In genomic region chr21:25639167-25639921, GRCh38 we compare ENCODE assay signal across 8 cellular contexts. TPM values are rescaled to one million over a fixed set of nuclear protein-coding genes. Genes with fewer than 3 reads are reported as not detected.
DNase-seq lines count a peak whose midpoint lies in the region; ATAC-seq and TF ChIP-seq lines count a peak whose summit lies in the region.

A gene with protein sequence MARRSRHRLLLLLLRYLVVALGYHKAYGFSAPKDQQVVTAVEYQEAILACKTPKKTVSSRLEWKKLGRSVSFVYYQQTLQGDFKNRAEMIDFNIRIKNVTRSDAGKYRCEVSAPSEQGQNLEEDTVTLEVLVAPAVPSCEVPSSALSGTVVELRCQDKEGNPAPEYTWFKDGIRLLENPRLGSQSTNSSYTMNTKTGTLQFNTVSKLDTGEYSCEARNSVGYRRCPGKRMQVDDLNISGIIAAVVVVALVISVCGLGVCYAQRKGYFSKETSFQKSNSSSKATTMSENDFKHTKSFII (plus strand): TSS chr21:25639258. CDS start chr21:25639822, 564 bp downstream.

- POLR2A ChIA-PET in HEK293T (lab: Yijun Ruan, JAX) = interaction anchor here (0.8 to 1.0 kb wide), 2 partner anchors 11 to 60 kb away, joined by 3 read pairs; no protein-coding TSS in a partner anchor

- H3K4me3 ChIP-seq in esophagus squamous epithelium = peak within 1 kb of the TSS; percentile 41 to 75 (median 63)
- peak within 1 kb of the TSS; percentile 65 for H3K4me3 ChIP-seq in thymus (ENCODE audit: low read length)

- ATAC-seq in naive B cell (ENCODE audit: low read depth in 2 of 2) = peak; percentile 87
- ATAC-seq in GM18870 (IDR thresholded peaks at IDR 0.05; ENCODE audit: unreplicated experiment) = no peak

- peak within 1 kb of the TSS; percentile 76 to 95 (median 87) for H3K4me3 Mint-ChIP-seq in naive B cell

- peaks cover 0 to 21% (median 6%) of the 10 kb centered on the region in 3 donors for H3K27me3 Mint-ChIP-seq in naive B cell

- TF ChIP-seq POLR2A in esophagus squamous epithelium (IDR thresholded peaks at IDR 0.05) = peak in 1 of 4 donors; percentile 16

- WGBS in esophagus squamous epithelium, 2 donors = 0% methylated on average over 6 to 7 of the region's 52 CpGs
- WGBS in thymus = under 1% methylated on average over 52 of the region's 52 CpGs

- H3K4me1 Mint-ChIP-seq in naive B cell = peaks cover 14 to 19% (median 17%) of the 10 kb centered on the region in 3 donors

- in situ Hi-C loops in GM13976 (cut with MboI; ENCODE audit: low sequenced_read_pairs, unreplicated experiment) = no loop called here

- CTCF ChIA-PET in HEK293T (lab: Yijun Ruan, JAX) = interaction anchor here (0.6 kb wide), 1 partner anchor 68 kb away, joined by 3 read pairs; no protein-coding TSS in a partner anchor

- H3K9me3 ChIP-seq in esophagus squamous epithelium (no peaks in the 10 kb centered on the region), thymus (ENCODE audit: control insufficient read depth) (no peaks in the 10 kb centered on the region)

- intact Hi-C loops in esophagus squamous epithelium (cut with DNase I) = no loop called here

- H3K27ac Mint-ChIP-seq in naive B cell = peak within 1 kb of the TSS; percentile 28 to 92 (median 72)

- H3K36me3 Mint-ChIP-seq in naive B cell = no peaks in the 10 kb centered on the region

- DNase-seq in GM13976 (ENCODE audit: low spot score) (peak; percentile 86), HEK293T (ENCODE audit: extremely low spot score) (peak; percentile 78), NCI-H1105 treated with DMSO at 0.1 percent for 48 hours (lab: John Stamatoyannopoulos, UW) (peak; percentile 50), esophagus squamous epithelium (lab: John Stamatoyannopoulos, UW) (no peak), naive B cell (peak; percentile 70)
- DNase-seq in activated T-cell treated with anti-CD3 and anti-CD28 coated beads, Interleukin-2, amount 50 U/mL, for 1 hour = peak; percentile 61

- H3K4me1 ChIP-seq in esophagus squamous epithelium (peaks cover 8 to 29% (median 10%) of the 10 kb centered on the region in 3 donors), thymus (ENCODE audit: control insufficient read depth, insufficient read depth, low read length) (peaks cover 2% of the 10 kb centered on the region)

- no peaks in the 10 kb centered on the region for H3K9me3 Mint-ChIP-seq in naive B cell

- peaks cover 0 to 30% (median 0%) of the 10 kb centered on the region in 4 donors for H3K27me3 ChIP-seq in esophagus squamous epithelium
- peaks cover 6% of the 10 kb centered on the region for H3K27me3 ChIP-seq in thymus (ENCODE audit: control insufficient read depth, insufficient read depth)

- no peaks in the 10 kb centered on the region for H3K36me3 ChIP-seq in esophagus squamous epithelium
- no peaks in the 10 kb centered on the region for H3K36me3 ChIP-seq in thymus (ENCODE audit: control insufficient read depth, insufficient read depth)

- TF ChIP-seq CTCF in GM13976 (IDR thresholded peaks at IDR 0.05; ENCODE audit: borderline replicate concordance, control extremely low read depth, extremely low read depth, insufficient read depth, missing control alignments) = peak; percentile 59
- peak in 1 of 6 experiments; percentile 26 for TF ChIP-seq CTCF in esophagus squamous epithelium (IDR thresholded peaks at IDR 0.05)

- H3K27ac ChIP-seq in esophagus squamous epithelium (peak within 1 kb of the TSS; percentile 75 to 89 (median 86)), thymus (ENCODE audit: low read depth) (peak within 1 kb of the TSS; percentile 31)

TF ChIP-seq in HEK293T, 16 proteins besides CTCF, POLR2A, EP300 and RAD21:
- TF ChIP-seq L3MBTL2 (conservative IDR thresholded peaks at IDR 0.05) (no peak), BHLHE40 (IDR thresholded peaks at IDR 0.05; ENCODE audit: borderline replicate concordance) (no peak), FOXM1 (IDR thresholded peaks at IDR 0.05; ENCODE audit: borderline replicate concordance) (no peak), NFRKB (IDR thresholded peaks at IDR 0.05) (no peak), PKNOX1 (IDR thresholded peaks at IDR 0.05) (no peak), TARDBP (IDR thresholded peaks at IDR 0.05) (no peak), SP1 (IDR thresholded peaks at IDR 0.05) (no peak), CTBP1 (IDR thresholded peaks at IDR 0.05; ENCODE audit: borderline replicate concordance) (no peak), FOXA1 (IDR thresholded peaks at IDR 0.05) (no peak), ZNF384 (IDR thresholded peaks at IDR 0.05) (no peak), HDGF (IDR thresholded peaks at IDR 0.05; ENCODE audit: borderline replicate concordance) (no peak), FOXK2 (IDR thresholded peaks at IDR 0.05) (no peak), ELF4 (IDR thresholded peaks at IDR 0.05) (no peak), SUZ12 (IDR thresholded peaks at IDR 0.05) (no peak), LEF1 (IDR thresholded peaks at IDR 0.05; ENCODE audit: borderline replicate concordance) (no peak)
TF ChIP-seq in HEK293T: peak in this region for 0.

RNA-seq across cellular contexts. Expression of the gene that starts here (rescaled TPM):
- 10 to 100 TPM in 1 of 4 donors, 1 to 10 TPM in 2, under 1 TPM in 1; 0.38 to 10.5 (median 2.5) TPM for total RNA-seq in esophagus squamous epithelium
- polyA plus RNA-seq in naive B cell (ENCODE audit: low read depth in 6 of 6) (1 to 10 TPM; 2.3 to 6.8 (median 4.0) TPM), thymus (8.6 TPM)
